Comparison of ENCODE assay signal across 18 cellular contexts in the genomic region with DNA sequence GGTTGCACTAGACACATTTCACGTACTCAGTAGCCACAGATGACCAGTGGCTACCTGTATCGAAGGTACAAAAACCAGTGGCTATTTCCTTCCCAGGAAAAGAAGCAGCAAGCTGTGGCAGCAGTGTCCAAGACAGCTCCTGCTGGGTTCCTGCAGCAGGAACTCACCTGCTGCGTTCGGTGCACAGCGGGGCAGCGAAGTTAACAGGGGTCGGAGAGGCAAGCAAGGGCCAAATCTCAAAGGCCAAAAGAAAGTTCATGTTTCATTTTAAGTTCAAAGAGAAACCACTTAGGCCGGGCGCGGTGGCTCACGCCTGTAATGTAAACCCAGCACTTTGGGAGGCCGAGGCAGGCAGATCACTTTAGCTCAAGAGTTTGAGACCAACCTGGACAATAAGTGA. TPM values are rescaled to one million over a fixed set of nuclear protein-coding genes. Genes with fewer than 3 reads are reported as not detected.
DNase-seq lines count a peak whose midpoint lies in the region; ATAC-seq and TF ChIP-seq lines count a peak whose summit lies in the region.
"Had no signal": no experiment of that assay in that cellular context is flagged by ENCODE, and none has a peak within 500 bp of the region (broad histone marks: within the 10 kb centered on the region; RNA-seq: fewer than 3 reads in every experiment).

No MANE protein-coding gene starts in this region.

- TF ChIP-seq POLR2A in adrenal gland (IDR thresholded peaks at IDR 0.05), result no peak

- no peak for ATAC-seq in CD8-positive, alpha-beta T cell
- ATAC-seq: Panc1 had no signal

- H3K27me3 ChIP-seq in CD8-positive, alpha-beta T cell (ENCODE audit: insufficient read depth, low read length), result no peaks in the 10 kb centered on the region
- H3K27me3 ChIP-seq in adrenal gland, result no peaks in the 10 kb centered on the region

- H3K27ac ChIP-seq in CD8-positive, alpha-beta T cell (ENCODE audit: low read depth, low read length), result no peak overlapping the region
- no peak overlapping the region for H3K27ac ChIP-seq in adrenal gland

- H3K4me1 Mint-ChIP-seq in CD8-positive, alpha-beta T cell (ENCODE audit: low read depth), result peaks cover 2% of the 10 kb centered on the region
- H3K4me1 Mint-ChIP-seq in endothelial cell (ENCODE audit: unreplicated experiment) (peaks cover 17% of the 10 kb centered on the region), nephron progenitor cell (peaks cover 8% of the 10 kb centered on the region)

- POLR2A ChIA-PET in CD8-positive, alpha-beta T cell (lab: Charles Lee), result no interaction called here

- H3K4me3 Mint-ChIP-seq in CD8-positive, alpha-beta T cell, result peak overlapping the region; percentile 35
- H3K4me3 Mint-ChIP-seq in endothelial cell (ENCODE audit: unreplicated experiment) (peak overlapping the region; percentile 59), nephron progenitor cell (peak overlapping the region; percentile 69)
- H3K4me3 Mint-ChIP-seq: HFFc6 had no signal

- H3K9me3 Mint-ChIP-seq in CD8-positive, alpha-beta T cell, result no peaks in the 10 kb centered on the region
- H3K9me3 Mint-ChIP-seq in endothelial cell (ENCODE audit: unreplicated experiment), result no peaks in the 10 kb centered on the region
- no peaks in the 10 kb centered on the region for H3K9me3 Mint-ChIP-seq in nephron progenitor cell
- H3K9me3 Mint-ChIP-seq: HFFc6 had no signal

- peaks cover 4% of the 10 kb centered on the region for H3K4me1 ChIP-seq in CD8-positive, alpha-beta T cell (ENCODE audit: insufficient read depth, low read length)
- H3K4me1 ChIP-seq in adrenal gland (replicated peaks in 1 of 2), result peaks cover 0 to 7% of the 10 kb centered on the region in 2 donors

- no peaks in the 10 kb centered on the region for H3K36me3 ChIP-seq in CD8-positive, alpha-beta T cell (ENCODE audit: insufficient read depth, low read length)
- no peaks in the 10 kb centered on the region for H3K36me3 ChIP-seq in adrenal gland (replicated peaks in 1 of 2)

- no peak overlapping the region for H3K4me3 ChIP-seq in CD8-positive, alpha-beta T cell (ENCODE audit: low read depth, low read length)
- no peak overlapping the region for H3K4me3 ChIP-seq in adrenal gland

- WGBS in adrenal gland, 4 donors, result 91 to 98% (median 96%) methylated on average over 12 of the region's 12 CpGs

- intact Hi-C loops in CD8-positive, alpha-beta T cell (cut with DNase I, micrococcal nuclease), result no loop called here
- intact Hi-C loops in adrenal gland (cut with DNase I), result no loop called here

- TF ChIP-seq CTCF in CD8-positive, alpha-beta T cell (IDR thresholded peaks at IDR 0.05), result no peak
- TF ChIP-seq CTCF in endothelial cell (IDR thresholded peaks at IDR 0.05; ENCODE audit: unreplicated experiment) (no peak), nephron progenitor cell (IDR thresholded peaks at IDR 0.05) (no peak), adrenal gland (IDR thresholded peaks at IDR 0.05) (no peak)

- H3K27ac Mint-ChIP-seq in CD8-positive, alpha-beta T cell, result no peak overlapping the region
- H3K27ac Mint-ChIP-seq in endothelial cell (ENCODE audit: unreplicated experiment), result no peak overlapping the region
- H3K27ac Mint-ChIP-seq in nephron progenitor cell, result no peak overlapping the region
- H3K27ac Mint-ChIP-seq: HFFc6 had no signal

- H3K36me3 Mint-ChIP-seq in CD8-positive, alpha-beta T cell, result no peaks in the 10 kb centered on the region
- H3K36me3 Mint-ChIP-seq in endothelial cell (ENCODE audit: low read depth, unreplicated experiment), result peaks cover 3% of the 10 kb centered on the region
- H3K36me3 Mint-ChIP-seq in nephron progenitor cell (ENCODE audit: low read depth), result peaks cover 33% of the 10 kb centered on the region

- no peaks in the 10 kb centered on the region for H3K9me3 ChIP-seq in CD8-positive, alpha-beta T cell (ENCODE audit: low read length)
- H3K9me3 ChIP-seq in adrenal gland (replicated peaks in 1 of 3), result no peaks in the 10 kb centered on the region

- no peak for DNase-seq in CD8-positive, alpha-beta T cell
- DNase-seq in HuH-7 (ENCODE audit: low spot score) (peak; percentile 6), endothelial cell (ENCODE audit: low spot score) (no peak), nephron progenitor cell (no peak), adrenal gland (no peak), NOMO-1 treated with dmso at 0.1 percent for 144 hours (lab: John Stamatoyannopoulos, UW; ENCODE audit: unreplicated experiment) (no peak), nucleus accumbens (lab: John Stamatoyannopoulos, UW) (no peak)
- DNase-seq: AML-193, Calu3, DMS53, HFFc6, MM.1S, NCI-H1092 treated with DMSO at 0.1 percent for 48 hours, NCI-H1694 treated with DMSO at 0.1 percent for 48 hours, NCI-H2107, NCI-H226, NCI-H524 treated with DMSO at 0.1 percent for 48 hours had no signal

- peaks cover 14% of the 10 kb centered on the region for H3K27me3 Mint-ChIP-seq in CD8-positive, alpha-beta T cell (ENCODE audit: low read depth)
- H3K27me3 Mint-ChIP-seq in endothelial cell (ENCODE audit: unreplicated experiment), result peaks cover 5% of the 10 kb centered on the region
- H3K27me3 Mint-ChIP-seq in nephron progenitor cell (ENCODE audit: low read depth, poor library complexity), result peaks cover 8% of the 10 kb centered on the region

- CTCF ChIA-PET in CD8-positive, alpha-beta T cell (lab: Charles Lee), result interaction anchor here (0.9 to 1.1 kb wide), 2 partner anchors 25 to 255 kb away, joined by 3 read pairs; no protein-coding TSS in a partner anchor

RNA-seq across cellular contexts. Expression of a gene that starts 26.9 kb away (rescaled TPM):
- total RNA-seq in CD8-positive, alpha-beta T cell, result not detected
- total RNA-seq in endothelial cell (ENCODE audit: unreplicated experiment), result not detected
- total RNA-seq in adrenal gland, result 1 to 10 TPM in 1 of 8 donors, under 1 TPM in 4, not detected in 3; 0.46 to 1.0 (median 0.83) TPM
- 10 to 100 TPM in 1 of 3 donors, 1 to 10 TPM in 1, not detected in 1; 3.2 to 15.1 TPM for polyA plus RNA-seq in adrenal gland
- total RNA-seq: Calu3, HFFc6 had no signal

RNA-seq across cellular contexts. Expression of a gene that starts 35.0 kb away (rescaled TPM):
- 10 to 100 TPM; 16.1 to 17.8 TPM for total RNA-seq in CD8-positive, alpha-beta T cell
- total RNA-seq in endothelial cell (ENCODE audit: unreplicated experiment) (165 TPM), adrenal gland (10 to 100 TPM; 57.6 to 91.8 (median 74.0) TPM)
- 10 to 100 TPM; 70.2 to 74.0 (median 72.7) TPM for polyA plus RNA-seq in adrenal gland
